ENCODE assay signal across 14 cellular contexts in the genomic region with DNA sequence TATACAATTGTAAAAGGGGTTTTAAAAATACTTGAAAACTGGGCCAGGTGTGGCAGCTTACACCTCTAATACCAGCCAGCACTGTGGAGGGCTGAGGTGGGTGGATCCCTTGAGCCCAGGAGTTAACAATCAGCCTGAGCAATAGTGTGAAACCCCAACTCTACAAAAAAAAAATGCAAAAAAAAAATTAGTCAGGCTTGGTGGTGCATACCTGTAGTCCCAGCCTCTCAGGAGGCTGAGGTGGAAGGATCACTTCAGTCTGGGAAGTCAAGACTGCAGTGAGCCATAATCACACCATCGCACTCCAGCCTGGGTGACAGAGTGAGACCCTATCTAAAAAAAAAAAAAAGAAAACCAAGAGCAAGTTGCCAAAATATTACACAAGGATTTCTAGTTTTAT.
DNase-seq lines count a peak whose midpoint lies in the region; ATAC-seq, FAIRE-seq and TF ChIP-seq lines count a peak whose summit lies in the region.
"Had no signal": no experiment of that assay in that cellular context is flagged by ENCODE, and none has a peak within 500 bp of the region (broad histone marks: within the 10 kb centered on the region; RNA-seq: fewer than 3 reads in every experiment).

No MANE protein-coding gene starts in this region.

- H3K36me3 Mint-ChIP-seq in CD4-positive, CD25-positive, alpha-beta regulatory T cell, result peaks cover 8% of the 10 kb centered on the region

- no peaks in the 10 kb centered on the region for H3F3A ChIP-seq in smooth muscle cell (ENCODE audit: low read depth)

- peak overlapping the region in 1 of 3 donors; percentile 48 for H3K27ac Mint-ChIP-seq in CD4-positive, CD25-positive, alpha-beta regulatory T cell
- H3K27ac Mint-ChIP-seq: endodermal cell had no signal

- intact Hi-C loops in posterior cingulate gyrus (cut with DNase I), result no loop called here

- H3K79me2 ChIP-seq in smooth muscle cell (ENCODE audit: low read depth), result no peaks in the 10 kb centered on the region

- H3K9me3 Mint-ChIP-seq in CD4-positive, CD25-positive, alpha-beta regulatory T cell, result peaks cover 1 to 12% (median 6%) of the 10 kb centered on the region in 7 donors

- peak; percentile 72 for FAIRE-seq in GM12891 (lab: Jason Lieb, UNC)

- H3K27me3 Mint-ChIP-seq in CD4-positive, CD25-positive, alpha-beta regulatory T cell, result no peaks in the 10 kb centered on the region

- H3K4me1 ChIP-seq in CD4-positive, CD25-positive, alpha-beta regulatory T cell (ENCODE audit: control insufficient read depth, insufficient read depth, low read length, poor library complexity, severe bottlenecking), result peaks cover 12% of the 10 kb centered on the region
- H3K4me1 ChIP-seq in smooth muscle cell (ENCODE audit: low read depth), result no peaks in the 10 kb centered on the region
- H3K4me1 ChIP-seq: right lobe of liver, stomach had no signal

- TF ChIP-seq POLR2A in GM12891 (IDR thresholded peaks at IDR 0.05; ENCODE audit: low read depth, low read length), result no peak

- peak in 1 of 3 donors; percentile 38 for DNase-seq in CD4-positive, CD25-positive, alpha-beta regulatory T cell
- DNase-seq in GM12891 (ENCODE audit: insufficient read length, low spot score), result no peak
- peak; percentile 13 for DNase-seq in activated naive CD4-positive, alpha-beta T cell treated with anti-CD3 and anti-CD28 coated beads, Interleukin-2, amount 50 U/mL, for 16 hours
- no peak for DNase-seq in posterior cingulate gyrus
- DNase-seq in smooth muscle cell (lab: John Stamatoyannopoulos, UW; ENCODE audit: unreplicated experiment), result no peak
- DNase-seq in NCI-H1092 (lab: John Stamatoyannopoulos, UW), result no peak
- DNase-seq: endodermal cell, foreskin fibroblast, right lobe of liver, SHP77, stomach had no signal

- no peak overlapping the region for H3K4me3 ChIP-seq in CD4-positive, CD25-positive, alpha-beta regulatory T cell (ENCODE audit: low read depth, low read length)
- H3K4me3 ChIP-seq in smooth muscle cell, result no peak overlapping the region
- H3K4me3 ChIP-seq: right lobe of liver, stomach had no signal

- whole genome bisulfite sequencing in smooth muscle cell (ENCODE audit: low lambda C conversion rate), result 100% methylated on average over 1 of the region's 1 CpG

- no peaks in the 10 kb centered on the region for H3K36me3 ChIP-seq in CD4-positive, CD25-positive, alpha-beta regulatory T cell (ENCODE audit: control insufficient read depth, insufficient read depth, low read length)
- no peaks in the 10 kb centered on the region for H3K36me3 ChIP-seq in smooth muscle cell (ENCODE audit: low read depth)
- H3K36me3 ChIP-seq: right lobe of liver, stomach had no signal

- H4K20me1 ChIP-seq in smooth muscle cell (ENCODE audit: low read depth), result no peaks in the 10 kb centered on the region

- no peaks in the 10 kb centered on the region for H3K27me3 ChIP-seq in CD4-positive, CD25-positive, alpha-beta regulatory T cell (ENCODE audit: control insufficient read depth, insufficient read depth, low read length)
- H3K27me3 ChIP-seq in smooth muscle cell (ENCODE audit: low read depth), result no peaks in the 10 kb centered on the region
- H3K27me3 ChIP-seq: right lobe of liver, stomach had no signal

- peak in 1 of 2 donors; percentile 27 for ATAC-seq in CD4-positive, CD25-positive, alpha-beta regulatory T cell (ENCODE audit: low read depth in 2 of 2)
- ATAC-seq in HG03139 (IDR thresholded peaks at IDR 0.05; ENCODE audit: unreplicated experiment) (peak; percentile 38), HG03108 (IDR thresholded peaks at IDR 0.05; ENCODE audit: unreplicated experiment) (no peak)
- ATAC-seq: right lobe of liver had no signal

- H3K4me1 Mint-ChIP-seq in CD4-positive, CD25-positive, alpha-beta regulatory T cell, result peaks cover 11 to 43% (median 23%) of the 10 kb centered on the region in 4 donors
- H3K4me1 Mint-ChIP-seq: endodermal cell had no signal

- H3K4me2 ChIP-seq in smooth muscle cell, result no peak overlapping the region

- no peak for TF ChIP-seq CTCF in smooth muscle cell (IDR thresholded peaks at IDR 0.05; ENCODE audit: borderline replicate concordance, insufficient read depth, poor library complexity, severe bottlenecking)

- H3K9ac ChIP-seq in smooth muscle cell (ENCODE audit: low read depth), result no peak overlapping the region

- H3K27ac ChIP-seq in CD4-positive, CD25-positive, alpha-beta regulatory T cell (ENCODE audit: insufficient read depth, low read length, poor library complexity, severe bottlenecking), result peak overlapping the region; percentile 44
- H3K27ac ChIP-seq in smooth muscle cell (ENCODE audit: low read depth), result no peak overlapping the region
- H3K27ac ChIP-seq: C4-2B, right lobe of liver had no signal

- H2AFZ ChIP-seq in smooth muscle cell (ENCODE audit: low read depth), result no peak overlapping the region

- H3K9me3 ChIP-seq in CD4-positive, CD25-positive, alpha-beta regulatory T cell (ENCODE audit: control insufficient read depth in 2 of 2, low read length in 2 of 2), result peaks cover 0 to 8% of the 10 kb centered on the region in 2 experiments
- H3K9me3 ChIP-seq in smooth muscle cell (replicated peaks; ENCODE audit: low read depth), result no peaks in the 10 kb centered on the region
- H3K9me3 ChIP-seq: right lobe of liver had no signal

- peak overlapping the region in 2 of 4 donors; percentile 18 to 38 for H3K4me3 Mint-ChIP-seq in CD4-positive, CD25-positive, alpha-beta regulatory T cell
- H3K4me3 Mint-ChIP-seq: endodermal cell had no signal

TF ChIP-seq in GM12891, 5 proteins besides CTCF, POLR2A, EP300 and RAD21:
- TF ChIP-seq SPI1 (IDR thresholded peaks at IDR 0.05; ENCODE audit: low read depth, low read length), result no peak
- TF ChIP-seq POLR2AphosphoS5 (IDR thresholded peaks at IDR 0.05; ENCODE audit: low read depth, low read length), result no peak
- no peak for TF ChIP-seq TAF1 (IDR thresholded peaks at IDR 0.05; ENCODE audit: low read depth, low read length)
- TF ChIP-seq PAX5 (IDR thresholded peaks at IDR 0.05; ENCODE audit: insufficient read depth, low read length, severe bottlenecking), result no peak
- no peak for TF ChIP-seq POU2F2 (IDR thresholded peaks at IDR 0.05; ENCODE audit: low read depth, low read length)
TF ChIP-seq in GM12891: peak in this region for 0.
